8 cellular contexts compared by ENCODE assay signal in genomic region chr19:33416307-33417215, GRCh38. TPM values are rescaled to one million over a fixed set of nuclear protein-coding genes. Genes with fewer than 3 reads are reported as not detected.
DNase-seq lines count a peak whose midpoint lies in the region; ATAC-seq, FAIRE-seq and TF ChIP-seq lines count a peak whose summit lies in the region.

No MANE protein-coding gene starts in this region.

- H4K20me1 ChIP-seq in astrocyte (ENCODE audit: insufficient read depth, low read length) = peaks cover 5% of the 10 kb centered on the region

- no peaks in the 10 kb centered on the region for H3K9me3 Mint-ChIP-seq in astrocyte (ENCODE audit: unreplicated experiment)

- H3K36me3 Mint-ChIP-seq in astrocyte (ENCODE audit: low read depth, unreplicated experiment) = no peaks in the 10 kb centered on the region

- peaks cover 2% of the 10 kb centered on the region for H3K4me1 Mint-ChIP-seq in astrocyte (ENCODE audit: low read depth, unreplicated experiment)

- no peaks in the 10 kb centered on the region for H3K4me1 ChIP-seq in astrocyte (ENCODE audit: insufficient read depth, low read length)

- H3K9ac ChIP-seq in astrocyte (ENCODE audit: low read length) = no peak overlapping the region

- H2AFZ ChIP-seq in astrocyte (ENCODE audit: low read depth, low read length) = no peak overlapping the region

- TF ChIP-seq CTCF in astrocyte (IDR thresholded peaks at IDR 0.05; ENCODE audit: insufficient read depth, low read depth, low read length) = peak; percentile 60

- H3K4me3 ChIP-seq in astrocyte (ENCODE audit: insufficient read depth, low read depth, low read length) (peak overlapping the region; percentile 13), iPS-18c (ENCODE audit: insufficient read depth, low read depth, low read length) (peak overlapping the region; percentile 29; the same call in 1 of the 2 replicates)

- no peaks in the 10 kb centered on the region for H3K79me2 ChIP-seq in astrocyte (ENCODE audit: insufficient read depth, low read length)

- H3K4me2 ChIP-seq in astrocyte (ENCODE audit: low read length) = peak overlapping the region; percentile 65

- FAIRE-seq in astrocyte (lab: Jason Lieb, UNC) = no peak

- H3K4me3 Mint-ChIP-seq in astrocyte (ENCODE audit: unreplicated experiment) = no peak overlapping the region

- no peak overlapping the region for H3K27ac ChIP-seq in astrocyte (ENCODE audit: low read depth, low read length)

- H3K27me3 ChIP-seq in astrocyte (ENCODE audit: insufficient read depth, low read length) = no peaks in the 10 kb centered on the region

- no peak for ATAC-seq in HG02588 (IDR thresholded peaks at IDR 0.05; ENCODE audit: unreplicated experiment)

- H3K27ac Mint-ChIP-seq in astrocyte (ENCODE audit: unreplicated experiment) = no peak overlapping the region

- peak; percentile 38 for DNase-seq in NK-92 treated with Interleukin-12 subunit alpha and Interleukin-12 subunit beta, amount 100 ng/mL, for 24 hours (lab: John Stamatoyannopoulos, UW)
- no peak for DNase-seq in NK-92 (lab: John Stamatoyannopoulos, UW; ENCODE audit: unreplicated experiment)
- peak; percentile 50 to 64 for DNase-seq in NCI-H2081 (lab: John Stamatoyannopoulos, UW)
- DNase-seq in T1000 (lab: John Stamatoyannopoulos, UW) = peak; percentile 60
- peak; percentile 41 for DNase-seq in astrocyte (ENCODE audit: low read depth)
- DNase-seq in stimulated activated CD4-positive, alpha-beta T cell treated with anti-CD3 and anti-CD28 coated beads, Interleukin-1b, Interleukin-23, amount 100 ng/mL, for 4 hours (ENCODE audit: low read depth in 2 of 2) = peak; percentile 52 to 60

- peaks cover 4% of the 10 kb centered on the region for H3K27me3 Mint-ChIP-seq in astrocyte (ENCODE audit: low read depth, unreplicated experiment)

- H3K36me3 ChIP-seq in astrocyte (ENCODE audit: insufficient read depth, low read length) = no peaks in the 10 kb centered on the region

- H3K9me3 ChIP-seq in astrocyte (ENCODE audit: insufficient read depth, low read depth, low read length) (no peaks in the 10 kb centered on the region), iPS-18c (ENCODE audit: control insufficient read depth, insufficient read depth, low read length) (no peaks in the 10 kb centered on the region)

RNA-seq across cellular contexts. Expression of gene CEBPG, which starts 43.1 kb away (rescaled TPM):
- 31.7 and 34.0 TPM in 2 replicates for total RNA-seq in astrocyte
